1 cellular context compared by ENCODE assay signal in genomic region chr6:26597821-26598220, GRCh38.
TF ChIP-seq lines count a peak whose summit lies in the region.

No MANE protein-coding gene starts in this region.

TF ChIP-seq in HEK293, 187 proteins besides CTCF, POLR2A, EP300 and RAD21 (continued from another document):
- TF ChIP-seq, protein P1, sequence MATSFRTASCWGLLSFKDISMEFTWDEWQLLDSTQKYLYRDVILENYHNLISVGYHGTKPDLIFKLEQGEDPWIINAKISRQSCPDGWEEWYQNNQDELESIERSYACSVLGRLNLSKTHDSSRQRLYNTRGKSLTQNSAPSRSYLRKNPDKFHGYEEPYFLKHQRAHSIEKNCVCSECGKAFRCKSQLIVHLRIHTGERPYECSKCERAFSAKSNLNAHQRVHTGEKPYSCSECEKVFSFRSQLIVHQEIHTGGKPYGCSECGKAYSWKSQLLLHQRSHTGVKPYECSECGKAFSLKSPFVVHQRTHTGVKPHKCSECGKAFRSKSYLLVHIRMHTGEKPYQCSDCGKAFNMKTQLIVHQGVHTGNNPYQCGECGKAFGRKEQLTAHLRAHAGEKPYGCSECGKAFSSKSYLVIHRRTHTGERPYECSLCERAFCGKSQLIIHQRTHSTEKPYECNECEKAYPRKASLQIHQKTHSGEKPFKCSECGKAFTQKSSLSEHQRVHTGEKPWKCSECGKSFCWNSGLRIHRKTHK (tag by site-specific recombination; IDR thresholded peaks at IDR 0.05) = no peak
- TF ChIP-seq ZNF157 (tag by site-specific recombination; IDR thresholded peaks at IDR 0.05) = no peak
- no peak for TF ChIP-seq ZNF138 (tag by site-specific recombination; IDR thresholded peaks at IDR 0.05; ENCODE audit: borderline replicate concordance)
